1 cellular context compared by ENCODE assay signal in genomic region chr15:98292442-98293240, GRCh38.
TF ChIP-seq lines count a peak whose summit lies in the region.

No MANE protein-coding gene starts in this region.

TF ChIP-seq in H1, 55 proteins besides CTCF, POLR2A, EP300 and RAD21 (continued from another document):
- TF ChIP-seq ATF2 (IDR thresholded peaks at IDR 0.05; ENCODE audit: low read length) (no peak), ZNF274 (IDR thresholded peaks at IDR 0.05; ENCODE audit: borderline replicate concordance, extremely low read depth, low read length) (no peak), RXRA (IDR thresholded peaks at IDR 0.05; ENCODE audit: insufficient read depth, low read depth, low read length) (no peak), MAFK (IDR thresholded peaks at IDR 0.05; ENCODE audit: low read depth, low read length) (no peak), RNF2 (IDR thresholded peaks at IDR 0.05; ENCODE audit: borderline replicate concordance, low read depth, low read length, missing control alignments, poor library complexity, severe bottlenecking) (no peak), CBX8 (IDR thresholded peaks at IDR 0.05; ENCODE audit: borderline replicate concordance, low read depth, low read length) (no peak), PHF8 (conservative IDR thresholded peaks at IDR 0.05; ENCODE audit: low read depth, low read length) (0 out of 2 replicates have a peak, but pooled peaks have one; percentile 19), SP4 (IDR thresholded peaks at IDR 0.05; ENCODE audit: low read length) (no peak), CTBP2 (IDR thresholded peaks at IDR 0.05; ENCODE audit: borderline replicate concordance, insufficient read depth, insufficient read length, low read length) (no peak), CHD2 (IDR thresholded peaks at IDR 0.05; ENCODE audit: low read length) (no peak), TEAD4 (IDR thresholded peaks at IDR 0.05; ENCODE audit: low read depth, low read length) (peak; percentile 69; the same call in 1 of the 2 replicates), RFX5 (IDR thresholded peaks at IDR 0.05; ENCODE audit: borderline replicate concordance, low read depth, low read length) (no peak), ATF3 (IDR thresholded peaks at IDR 0.05; ENCODE audit: insufficient read depth, low read depth, low read length) (no peak), TBP (IDR thresholded peaks at IDR 0.05; ENCODE audit: low read depth, low read length) (no peak), SRF (IDR thresholded peaks at IDR 0.05; ENCODE audit: low read depth, low read length) (no peak), SP2 (IDR thresholded peaks at IDR 0.05; ENCODE audit: low read length) (no peak), FOSL1 (IDR thresholded peaks at IDR 0.05; ENCODE audit: insufficient read depth, low read depth, low read length) (no peak), CBX5 (IDR thresholded peaks at IDR 0.05; ENCODE audit: low read depth, low read length) (no peak), SIRT6 (IDR thresholded peaks at IDR 0.05; ENCODE audit: low read length) (no peak), JUND (IDR thresholded peaks at IDR 0.05; ENCODE audit: low read length) (no peak), GABPA (IDR thresholded peaks at IDR 0.05; ENCODE audit: borderline replicate concordance, insufficient read depth, low read length) (no peak), SIX5 (IDR thresholded peaks at IDR 0.05; ENCODE audit: low read depth, low read length) (no peak), CHD1 (IDR thresholded peaks at IDR 0.05; ENCODE audit: low read depth, low read length) (no peak), ASH2L (IDR thresholded peaks at IDR 0.05; ENCODE audit: low read length) (no peak), CREB1 (IDR thresholded peaks at IDR 0.05) (peak; percentile 43; the same call in 1 of the 2 replicates), HDAC2 (IDR thresholded peaks at IDR 0.05; ENCODE audit: borderline replicate concordance in 1 of 2, low read depth in 2 of 2, low read length in 2 of 2) (peak; percentile 46 to 67; a peak in 1 of 4 replicates), YY1 (IDR thresholded peaks at IDR 0.05; ENCODE audit: low read depth, low read length) (0 out of 2 replicates have a peak, but pooled peaks have one; percentile 9), TAF1 (IDR thresholded peaks at IDR 0.05; ENCODE audit: low read depth, low read length) (no peak), EGR1 (IDR thresholded peaks at IDR 0.05; ENCODE audit: borderline replicate concordance, low read depth, low read length) (no peak), TCF12 (IDR thresholded peaks at IDR 0.05; ENCODE audit: low read depth, low read length) (no peak), HDAC6 (IDR thresholded peaks at IDR 0.05; ENCODE audit: low read depth, low read length) (no peak), POU5F1 (IDR thresholded peaks at IDR 0.05; ENCODE audit: low read depth, low read length) (no peak), CEBPB (IDR thresholded peaks at IDR 0.05; ENCODE audit: low read depth, low read length) (no peak), EZH2 (IDR thresholded peaks at IDR 0.05; ENCODE audit: low read depth, low read length, severe bottlenecking) (peak; percentile 32), NANOG (IDR thresholded peaks at IDR 0.05; ENCODE audit: insufficient read depth, low read depth, low read length, poor library complexity, severe bottlenecking) (no peak), SP1 (IDR thresholded peaks at IDR 0.05; ENCODE audit: low read depth, low read length) (no peak), KDM5A (IDR thresholded peaks at IDR 0.05; ENCODE audit: low read length) (no peak), KDM4A (IDR thresholded peaks at IDR 0.05; ENCODE audit: low read depth, low read length, severe bottlenecking) (peak; percentile 78), JUN (IDR thresholded peaks at IDR 0.05; ENCODE audit: low read depth, low read length) (no peak), BRCA1 (IDR thresholded peaks at IDR 0.05; ENCODE audit: low read depth, low read length) (no peak), BACH1 (IDR thresholded peaks at IDR 0.05; ENCODE audit: low read length) (peak; percentile 70), MAX (IDR thresholded peaks at IDR 0.05) (no peak), BCL11A (IDR thresholded peaks at IDR 0.05; ENCODE audit: low read depth in 2 of 2, low read length in 2 of 2) (no peak), SIN3A (conservative IDR thresholded peaks at IDR 0.05 in 1 of 2, IDR thresholded peaks at IDR 0.05 in 1 of 2; ENCODE audit: low read depth in 1 of 2, low read length in 2 of 2) (no peak), NRF1 (IDR thresholded peaks at IDR 0.05; ENCODE audit: low read depth, low read length) (no peak), RBBP5 (IDR thresholded peaks at IDR 0.05; ENCODE audit: borderline replicate concordance, low read depth, low read length) (no peak), GTF2F1 (IDR thresholded peaks at IDR 0.05; ENCODE audit: borderline replicate concordance, low read depth, low read length) (no peak), E2F6 (IDR thresholded peaks at IDR 0.05) (no peak), TAF7 (optimal IDR thresholded peaks at IDR 0.05; ENCODE audit: borderline replicate concordance, low read depth, low read length) (no peak), SAP30 (IDR thresholded peaks at IDR 0.05; ENCODE audit: insufficient read depth, insufficient replicate concordance, low read length) (no peak), USF2 (IDR thresholded peaks at IDR 0.05; ENCODE audit: low read length) (no peak), POLR2AphosphoS5 (IDR thresholded peaks at IDR 0.05; ENCODE audit: low read depth, low read length) (no peak), KDM1A (IDR thresholded peaks at IDR 0.05; ENCODE audit: borderline replicate concordance, low read length) (0 out of 2 replicates have a peak, but pooled peaks have one; percentile 13), SUZ12 (IDR thresholded peaks at IDR 0.05; ENCODE audit: low read length) (0 out of 2 replicates have a peak, but pooled peaks have one; percentile 19)
